1 cellular context compared by ENCODE assay signal in the genomic region with DNA sequence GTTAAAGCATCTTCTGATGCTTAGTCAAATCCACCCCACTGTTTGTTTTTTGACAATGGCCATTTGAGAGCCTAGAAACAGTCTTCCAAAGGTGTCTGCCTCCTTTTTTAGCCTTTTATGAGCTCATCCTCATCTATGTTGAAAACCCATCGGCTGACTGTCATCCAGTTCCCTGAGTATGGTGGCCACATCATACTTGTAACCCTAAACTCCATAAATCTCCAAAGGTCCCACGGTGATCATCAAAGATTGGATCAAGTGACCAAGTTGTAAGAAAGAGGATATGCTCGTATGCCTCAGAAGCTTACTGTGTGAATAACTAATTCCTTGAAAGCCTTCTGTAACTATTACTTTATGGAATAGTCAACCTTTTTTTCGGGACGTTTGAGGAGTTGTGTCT.
TF ChIP-seq lines count a peak whose summit lies in the region.

No MANE protein-coding gene starts in this region.

TF ChIP-seq in HEK293T, 16 proteins besides CTCF, POLR2A, EP300 and RAD21 (continued from another document):
- TF ChIP-seq FOXA1 (IDR thresholded peaks at IDR 0.05) (no peak), CTBP1 (IDR thresholded peaks at IDR 0.05; ENCODE audit: borderline replicate concordance) (peak; percentile 10; the same call in 1 of the 2 replicates), ZNF384 (IDR thresholded peaks at IDR 0.05) (no peak)
